Comparison of ENCODE assay signal across 10 cellular contexts in the genomic region with DNA sequence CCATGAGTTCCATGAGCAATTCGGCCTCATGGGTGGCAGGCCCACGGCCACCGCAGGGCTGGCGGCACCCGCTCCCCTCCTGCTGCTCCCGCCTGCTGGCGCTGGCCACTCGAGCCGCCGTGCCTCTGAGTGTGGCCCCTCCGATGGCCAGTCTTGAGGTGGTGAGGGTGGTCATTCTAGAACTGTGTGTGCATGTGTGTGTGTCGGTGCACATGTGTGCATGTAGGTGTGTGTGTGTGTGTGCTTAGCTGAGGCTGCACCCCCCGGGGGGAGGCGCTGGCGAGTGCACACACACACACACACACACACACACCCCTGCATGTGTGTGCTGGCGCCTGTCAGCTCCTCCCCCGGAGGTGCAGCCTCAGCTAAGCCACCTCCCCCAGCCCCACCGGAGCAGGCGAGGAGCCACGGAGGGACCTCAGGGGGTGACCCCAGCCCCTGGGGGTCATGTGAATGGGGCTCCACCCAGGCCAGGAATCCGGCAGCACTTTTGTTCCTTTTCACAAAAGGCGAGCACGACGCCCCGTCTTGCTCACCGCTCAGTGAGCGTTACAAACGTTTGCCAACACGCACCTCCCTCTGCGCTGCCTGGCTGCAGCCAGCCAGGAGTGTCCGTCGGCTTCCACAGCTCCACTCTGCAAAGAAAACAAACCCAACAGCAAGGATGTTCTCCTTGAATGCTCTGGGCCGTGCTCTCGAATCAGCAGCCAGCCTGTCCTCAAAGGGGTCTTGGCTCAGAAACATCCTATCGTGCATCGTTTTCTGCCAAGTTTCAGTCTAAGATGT. TPM values are rescaled to one million over a fixed set of nuclear protein-coding genes. Genes with fewer than 3 reads are reported as not detected.
A peak's percentile ranks its signal among the peaks of the same experiment; 100 is the strongest.
DNase-seq lines count a peak whose midpoint lies in the region; ATAC-seq and TF ChIP-seq lines count a peak whose summit lies in the region.
"Had no signal": no experiment of that assay in that cellular context is flagged by ENCODE, and none has a peak within 500 bp of the region (broad histone marks: within the 10 kb centered on the region; RNA-seq: fewer than 3 reads in every experiment).

No MANE protein-coding gene starts in this region.

- H4K20me1 ChIP-seq in PC-9 (ENCODE audit: insufficient read depth) = no peaks in the 10 kb centered on the region
- H4K20me1 ChIP-seq in fibroblast of lung (ENCODE audit: control insufficient read depth, extremely low read depth, insufficient read depth, low read length) = no peaks in the 10 kb centered on the region

- H3K9me3 ChIP-seq in PC-9 (ENCODE audit: insufficient read depth, low read depth) (no peaks in the 10 kb centered on the region), fibroblast of lung (ENCODE audit: control insufficient read depth, insufficient read depth, low read depth, low read length) (no peaks in the 10 kb centered on the region), neuron (ENCODE audit: low read length) (no peaks in the 10 kb centered on the region), aorta (ENCODE audit: control insufficient read depth, low read length) (no peaks in the 10 kb centered on the region)

- H3K36me3 ChIP-seq in PC-9 (ENCODE audit: low read depth) (no peaks in the 10 kb centered on the region), fibroblast of lung (ENCODE audit: control insufficient read depth, insufficient read depth, low read length) (no peaks in the 10 kb centered on the region), neuron (ENCODE audit: insufficient read depth, low read length) (no peaks in the 10 kb centered on the region), aorta (ENCODE audit: control insufficient read depth in 1 of 2, insufficient read depth in 2 of 2, low read length in 1 of 2) (no peaks in the 10 kb centered on the region)

- H3K27me3 ChIP-seq in PC-9 (ENCODE audit: insufficient read depth, low read depth) (no peaks in the 10 kb centered on the region), fibroblast of lung (ENCODE audit: control insufficient read depth, insufficient read depth, low read length) (no peaks in the 10 kb centered on the region), neuron (ENCODE audit: insufficient read depth, low read length) (no peaks in the 10 kb centered on the region), aorta (ENCODE audit: control insufficient read depth in 1 of 2, insufficient read depth in 2 of 2, low read length in 1 of 2) (no peaks in the 10 kb centered on the region)

- H3K79me2 ChIP-seq in PC-9 (ENCODE audit: low read depth) (no peaks in the 10 kb centered on the region), fibroblast of lung (ENCODE audit: control insufficient read depth, insufficient read depth, low read length) (no peaks in the 10 kb centered on the region)

- intact Hi-C loops in PC-9 (cut with micrococcal nuclease; ENCODE audit: unreplicated experiment) (loop anchor here (5.0 to 10.0 kb wide), 4 partner anchors 41 to 293 kb away; partner anchors contain the start of gene CTBP1), aorta (cut with DNase I) (loop anchor here in 1 of 2 donors (10.0 kb wide), 1 partner anchor 673 kb away; the partner anchor contains the start of gene SLBP)

- BruUV-seq in PC-9 (replicated peaks; lab: Mats Ljungman, UMichigan) = no TSS peak

- H2AFZ ChIP-seq in PC-9 (no peak overlapping the region), fibroblast of lung (ENCODE audit: low read length) (no peak overlapping the region), neuron (ENCODE audit: low read depth, low read length) (peak overlapping the region; percentile 66)

- CTCF ChIA-PET in PC-9 (lab: Charles Lee) = no interaction called here

- peaks cover 26% of the 10 kb centered on the region; the same call in 1 of the 2 replicates for H3F3A ChIP-seq in PC-9 (ENCODE audit: insufficient read depth, low read depth)

- H3K4me3 ChIP-seq in PC-9 (no peak overlapping the region), fibroblast of lung (replicated peaks in 1 of 4; ENCODE audit: control extremely low read depth in 1 of 4, insufficient read depth in 1 of 4, low read depth in 3 of 4, low read length in 4 of 4) (no peak overlapping the region), neuron (ENCODE audit: low read length) (peak overlapping the region; percentile 14), aorta (ENCODE audit: low read length in 2 of 2) (no peak overlapping the region)
- H3K4me3 ChIP-seq: skin epidermis had no signal

- POLR2A ChIA-PET in PC-9 (lab: Charles Lee; ENCODE audit: unreplicated experiment) = interaction anchor here (0.8 kb wide), 1 partner anchor 40 kb away, joined by 8 read pairs; no protein-coding TSS in a partner anchor

- peak overlapping the region; percentile 47 for H3K4me2 ChIP-seq in PC-9
- peak overlapping the region; percentile 59 for H3K4me2 ChIP-seq in fibroblast of lung (ENCODE audit: extremely low read depth, insufficient read depth, low read length)

- DNase-seq in COR-L47 (lab: John Stamatoyannopoulos, UW) (peak; percentile 45), PC-9 (peak; percentile 48 to 82), fibroblast of lung (ENCODE audit: low read depth in 2 of 2) (peak; percentile 54 to 76), KG1 (lab: John Stamatoyannopoulos, UW) (no peak), aorta (no peak), GF-D8 (lab: John Stamatoyannopoulos, UW) (no peak)
- DNase-seq: activated B cell treated with CpG ODN at 0.5 μM for 24 hours had no signal

- H3K9me2 ChIP-seq in PC-9 (ENCODE audit: insufficient read depth) = no peaks in the 10 kb centered on the region

- no peak for TF ChIP-seq CTCF in PC-9 (conservative IDR thresholded peaks at IDR 0.05)
- no peak for TF ChIP-seq CTCF in fibroblast of lung (conservative IDR thresholded peaks at IDR 0.05 in 1 of 2, IDR thresholded peaks at IDR 0.05 in 1 of 2; ENCODE audit: low read depth in 1 of 2, low read length in 2 of 2)

- ATAC-seq in aorta (ENCODE audit: low FRiP score) = no peak
- ATAC-seq in HG02981 (IDR thresholded peaks at IDR 0.05; ENCODE audit: unreplicated experiment) = no peak

- H3K27ac ChIP-seq in PC-9 = no peak overlapping the region
- no peak overlapping the region for H3K27ac ChIP-seq in fibroblast of lung (ENCODE audit: insufficient read depth, low read length)
- peak overlapping the region in 1 of 2 donors; percentile 54 for H3K27ac ChIP-seq in aorta (ENCODE audit: low read depth in 1 of 2, low read length in 2 of 2)

- WGBS in aorta, 2 donors = 17 to 20% methylated on average over 36 of the region's 36 CpGs

- peaks cover 49% of the 10 kb centered on the region for H3K4me1 ChIP-seq in PC-9 (replicated peaks; ENCODE audit: insufficient read depth)
- H3K4me1 ChIP-seq in fibroblast of lung (ENCODE audit: control insufficient read depth, extremely low read depth, insufficient read depth, low read length) = peaks cover 21% of the 10 kb centered on the region
- H3K4me1 ChIP-seq in neuron (ENCODE audit: insufficient read depth, low read length) = peaks cover 51% of the 10 kb centered on the region
- no peaks in the 10 kb centered on the region for H3K4me1 ChIP-seq in aorta (ENCODE audit: control insufficient read depth in 1 of 2, insufficient read depth in 2 of 2, low read length in 2 of 2)

- no peak overlapping the region for H3K9ac ChIP-seq in fibroblast of lung (ENCODE audit: insufficient read depth, low read length)

RNA-seq across cellular contexts. Expression of gene FGFRL1, which starts 29.9 kb away (rescaled TPM):
- total RNA-seq in PC-9 (2021) (59.5 and 61.6 TPM in 2 replicates), fibroblast of lung (5.6 and 6.1 TPM in 2 replicates), aorta (10 to 100 TPM; 28.9 to 32.9 TPM)
- polyA plus RNA-seq in fibroblast of lung (10.0 and 21.2 TPM in 2 replicates), aorta (10 to 100 TPM in 1 of 2 donors, 1 to 10 TPM in 1; 6.9 to 19.5 TPM)
- 10.7 and 18.2 TPM in 2 replicates for polyA plus RNA-seq in fibroblast of lung (2012)
- 74.1 and 108 TPM in 2 replicates for polyA minus RNA-seq in fibroblast of lung (ENCODE audit: low replicate concordance)

RNA-seq across cellular contexts. Expression of gene SLC26A1, which starts 48.1 kb away (rescaled TPM):
- total RNA-seq in PC-9 (2021) = 0.53 and 1.3 TPM in 2 replicates
- total RNA-seq in fibroblast of lung = 0.26 and 0.33 TPM in 2 replicates
- polyA plus RNA-seq in fibroblast of lung = 0.05 and 0.07 TPM in 2 replicates
- polyA plus RNA-seq in fibroblast of lung (2012) = 0.86 and 1.7 TPM in 2 replicates
- polyA minus RNA-seq in fibroblast of lung (ENCODE audit: low replicate concordance) = not detected in 2 replicates
- under 1 TPM in 1 of 2 donors, not detected in 1; 0.45 TPM for total RNA-seq in aorta
- under 1 TPM; 0.38 to 0.87 TPM for polyA plus RNA-seq in aorta
- total RNA-seq: activated B cell treated with CpG ODN at 0.5 μM for 24 hours had no signal

RNA-seq across cellular contexts. Expression of gene IDUA, which starts 54.5 kb away (rescaled TPM):
- total RNA-seq in PC-9 (2021) (46.6 and 74.7 TPM in 2 replicates), fibroblast of lung (10.3 and 11.1 TPM in 2 replicates), aorta (10 to 100 TPM; 27.5 to 44.2 TPM)
- polyA plus RNA-seq in fibroblast of lung (2.1 and 3.1 TPM in 2 replicates), aorta (10 to 100 TPM in 1 of 2 donors, 1 to 10 TPM in 1; 5.9 to 42.5 TPM)
- polyA plus RNA-seq in fibroblast of lung (2012) = 5.9 TPM in 2 replicates
- polyA minus RNA-seq in fibroblast of lung (ENCODE audit: low replicate concordance) = 4.8 and 6.4 TPM in 2 replicates

Comparison
In these comparisons a context has a peak if more than half of its experiments do, and no peak if none do; other contexts are left out.
1. DNase-seq: peak in COR-L47 (single experiment), PC-9 (2 of 2) and fibroblast of lung (2 of 2); none in KG1 (single experiment), aorta (0 of 2) and GF-D8 (single experiment).